In genomic region chr11:1847941-1848639, GRCh38 we compare ENCODE assay signal across 28 cellular contexts. TPM values are rescaled to one million over a fixed set of nuclear protein-coding genes. Genes with fewer than 3 reads are reported as not detected.
DNase-seq lines count a peak whose midpoint lies in the region; ATAC-seq, FAIRE-seq and TF ChIP-seq lines count a peak whose summit lies in the region.
"Had no signal": no experiment of that assay in that cellular context is flagged by ENCODE, and none has a peak within 500 bp of the region (broad histone marks: within the 10 kb centered on the region; RNA-seq: fewer than 3 reads in every experiment).

No MANE protein-coding gene starts in this region.

- no peak overlapping the region for H3K4me3 Mint-ChIP-seq in CD8-positive, alpha-beta T cell
- peak overlapping the region; percentile 7 for H3K4me3 Mint-ChIP-seq in natural killer cell treated with Interleukin-12 subunit alpha and Interleukin-12 subunit beta and Interleukin-15 and Interleukin-18, amount 100 ng/mL, for 72 hours
- no peak overlapping the region for H3K4me3 Mint-ChIP-seq in mesothelial cell of epicardium
- H3K4me3 Mint-ChIP-seq: type B pancreatic cell had no signal

- H3K27ac Mint-ChIP-seq in CD8-positive, alpha-beta T cell: peak overlapping the region; percentile 55
- no peak overlapping the region for H3K27ac Mint-ChIP-seq in natural killer cell treated with Interleukin-12 subunit alpha and Interleukin-12 subunit beta and Interleukin-15 and Interleukin-18, amount 100 ng/mL, for 72 hours
- no peak overlapping the region for H3K27ac Mint-ChIP-seq in mesothelial cell of epicardium
- H3K27ac Mint-ChIP-seq: type B pancreatic cell had no signal

- BruUV-seq in K562 (replicated peaks; lab: Mats Ljungman, UMichigan): no TSS peak

- peaks cover 0 to 8% (median 0%) of the 10 kb centered on the region in 11 experiments; a peak in 3 of 22 replicates for H3K27me3 ChIP-seq in BLaER1 treated with 17β-estradiol and CSF1 and Interleukin-3, amounts not matched to agents 10 nM and 100 nM
- H3K27me3 ChIP-seq in CD8-positive, alpha-beta T cell (ENCODE audit: insufficient read depth, low read length): no peaks in the 10 kb centered on the region
- peaks cover 19 to 64% of the 10 kb centered on the region in 2 experiments; a peak in 4 of 5 replicates for H3K27me3 ChIP-seq in K562 (ENCODE audit: control insufficient read depth in 2 of 2, insufficient read depth in 2 of 2, low read length in 2 of 2)
- no peaks in the 10 kb centered on the region for H3K27me3 ChIP-seq in heart right ventricle
- H3K27me3 ChIP-seq: stomach had no signal

- no peaks in the 10 kb centered on the region for H3K79me2 ChIP-seq in K562 (ENCODE audit: control insufficient read depth, insufficient read depth, low read length)

- ATAC-seq in CD8-positive, alpha-beta T cell: no peak
- ATAC-seq in K562: no peak
- ATAC-seq in natural killer cell treated with Interleukin-12 subunit alpha and Interleukin-12 subunit beta and Interleukin-15 and Interleukin-18, amount 100 ng/mL, for 72 hours: no peak
- no peak for ATAC-seq in heart right ventricle
- ATAC-seq: esophagus mucosa, HCT116, Panc1 had no signal

- no peaks in the 10 kb centered on the region for H3K9me3 Mint-ChIP-seq in CD8-positive, alpha-beta T cell
- no peaks in the 10 kb centered on the region for H3K9me3 Mint-ChIP-seq in natural killer cell treated with Interleukin-12 subunit alpha and Interleukin-12 subunit beta and Interleukin-15 and Interleukin-18, amount 100 ng/mL, for 72 hours
- H3K9me3 Mint-ChIP-seq in mesothelial cell of epicardium: no peaks in the 10 kb centered on the region
- H3K9me3 Mint-ChIP-seq: type B pancreatic cell had no signal

- TF ChIP-seq RAD21 in K562 (CRISPR knock-in tag; conservative IDR thresholded peaks at IDR 0.05 in 1 of 2, IDR thresholded peaks at IDR 0.05 in 1 of 2): no peak

- no peaks in the 10 kb centered on the region for H3K9me3 ChIP-seq in BLaER1 treated with 17β-estradiol and CSF1 and Interleukin-3, amounts not matched to agents 10 nM and 100 nM (replicated peaks in 1 of 11)
- H3K9me3 ChIP-seq in CD8-positive, alpha-beta T cell (ENCODE audit: low read length): no peaks in the 10 kb centered on the region
- H3K9me3 ChIP-seq in K562 (replicated peaks; ENCODE audit: control insufficient read depth, insufficient read depth, low read depth, low read length) (no peaks in the 10 kb centered on the region), heart right ventricle (no peaks in the 10 kb centered on the region)
- H3K9me3 ChIP-seq: stomach had no signal

- H4K20me1 ChIP-seq in BLaER1 treated with 17β-estradiol and CSF1 and Interleukin-3, amounts not matched to agents 10 nM and 100 nM: peaks cover 0 to 25% (median 0%) of the 10 kb centered on the region in 11 experiments; a peak in 5 of 22 replicates
- H4K20me1 ChIP-seq in K562 (replicated peaks; ENCODE audit: control insufficient read depth, insufficient read depth, low read length): no peaks in the 10 kb centered on the region

- TF ChIP-seq EP300 in K562 (IDR thresholded peaks at IDR 0.05; ENCODE audit: low read length): no peak

- intact Hi-C loops in CD8-positive, alpha-beta T cell (cut with DNase I, micrococcal nuclease): no loop called here
- intact Hi-C loops in K562 (cut with micrococcal nuclease) (no loop called here), heart right ventricle (cut with DNase I) (no loop called here)

- in situ Hi-C loops in K562 (cut with MboI): no loop called here

- no peaks in the 10 kb centered on the region for H3K36me3 ChIP-seq in BLaER1 treated with 17β-estradiol and CSF1 and Interleukin-3, amounts not matched to agents 10 nM and 100 nM
- H3K36me3 ChIP-seq in CD8-positive, alpha-beta T cell (ENCODE audit: insufficient read depth, low read length): no peaks in the 10 kb centered on the region
- H3K36me3 ChIP-seq in K562 (ENCODE audit: control insufficient read depth, insufficient read depth, low read length): no peaks in the 10 kb centered on the region
- H3K36me3 ChIP-seq in heart right ventricle: no peaks in the 10 kb centered on the region
- H3K36me3 ChIP-seq: stomach had no signal

- peaks cover 85 to 100% (median 97%) of the 10 kb centered on the region in 10 experiments for H3K4me1 ChIP-seq in BLaER1 treated with 17β-estradiol and CSF1 and Interleukin-3, amounts not matched to agents 10 nM and 100 nM
- peaks cover 87% of the 10 kb centered on the region for H3K4me1 ChIP-seq in CD8-positive, alpha-beta T cell (ENCODE audit: insufficient read depth, low read length)
- H3K4me1 ChIP-seq in K562 (replicated peaks in 1 of 2; ENCODE audit: control insufficient read depth in 2 of 2, insufficient read depth in 2 of 2, low read length in 2 of 2) (peaks cover 9 to 42% of the 10 kb centered on the region in 2 experiments; a peak in 4 of 5 replicates), heart right ventricle (peaks cover 4 to 74% (median 20%) of the 10 kb centered on the region in 9 donors)

- no peak overlapping the region for H2AFZ ChIP-seq in K562 (ENCODE audit: low read depth, low read length)

- peaks cover 3% of the 10 kb centered on the region for H3K36me3 Mint-ChIP-seq in CD8-positive, alpha-beta T cell
- no peaks in the 10 kb centered on the region for H3K36me3 Mint-ChIP-seq in natural killer cell treated with Interleukin-12 subunit alpha and Interleukin-12 subunit beta and Interleukin-15 and Interleukin-18, amount 100 ng/mL, for 72 hours
- H3K36me3 Mint-ChIP-seq in mesothelial cell of epicardium: no peaks in the 10 kb centered on the region
- H3K36me3 Mint-ChIP-seq: type B pancreatic cell had no signal

- peak overlapping the region; percentile 89 to 100 (median 99); a peak in 19 of 22 replicates for H3K4me2 ChIP-seq in BLaER1 treated with 17β-estradiol and CSF1 and Interleukin-3, amounts not matched to agents 10 nM and 100 nM
- H3K4me2 ChIP-seq in K562 (ENCODE audit: insufficient read depth, low read length): no peak overlapping the region
- H3K4me2 ChIP-seq: smooth muscle cell had no signal

- no peaks in the 10 kb centered on the region for H3K27me3 Mint-ChIP-seq in CD8-positive, alpha-beta T cell (ENCODE audit: low read depth)
- H3K27me3 Mint-ChIP-seq in natural killer cell treated with Interleukin-12 subunit alpha and Interleukin-12 subunit beta and Interleukin-15 and Interleukin-18, amount 100 ng/mL, for 72 hours: peaks cover 0 to 6% of the 10 kb centered on the region in 2 donors
- H3K27me3 Mint-ChIP-seq in mesothelial cell of epicardium (ENCODE audit: low read depth): peaks cover 1% of the 10 kb centered on the region

- H3K4me1 Mint-ChIP-seq in CD8-positive, alpha-beta T cell (ENCODE audit: low read depth): peaks cover 80% of the 10 kb centered on the region
- H3K4me1 Mint-ChIP-seq in natural killer cell treated with Interleukin-12 subunit alpha and Interleukin-12 subunit beta and Interleukin-15 and Interleukin-18, amount 100 ng/mL, for 72 hours (ENCODE audit: low read depth in 2 of 2): peaks cover 51 to 68% of the 10 kb centered on the region in 2 donors
- peaks cover 19% of the 10 kb centered on the region for H3K4me1 Mint-ChIP-seq in mesothelial cell of epicardium

- H3K9me1 ChIP-seq in K562 (ENCODE audit: control insufficient read depth, insufficient read depth, low read length): no peaks in the 10 kb centered on the region

- no peak for TF ChIP-seq CTCF in CD8-positive, alpha-beta T cell (IDR thresholded peaks at IDR 0.05)
- no peak for TF ChIP-seq CTCF in K562 (IDR thresholded peaks at IDR 0.05 in 2 of 3, conservative IDR thresholded peaks at IDR 0.05 in 1 of 3; ENCODE audit: insufficient read depth in 2 of 3, low read depth in 1 of 3, low read length in 3 of 3)
- TF ChIP-seq CTCF in D721Med (IDR thresholded peaks at IDR 0.05; ENCODE audit: insufficient read depth, missing control alignments): no peak
- TF ChIP-seq CTCF in heart right ventricle (IDR thresholded peaks at IDR 0.05): no peak
- no peak for TF ChIP-seq CTCF in mesothelial cell of epicardium (IDR thresholded peaks at IDR 0.05; ENCODE audit: unreplicated experiment)

- peak overlapping the region in 7 of 11 experiments; percentile 4 to 93 (median 31); a peak in 9 of 22 replicates for H3K27ac ChIP-seq in BLaER1 treated with 17β-estradiol and CSF1 and Interleukin-3, amounts not matched to agents 10 nM and 100 nM
- no peak overlapping the region for H3K27ac ChIP-seq in CD8-positive, alpha-beta T cell (ENCODE audit: low read depth, low read length)
- H3K27ac ChIP-seq in K562 (ENCODE audit: extremely low read depth, low read depth, low read length) (no peak overlapping the region), heart right ventricle (no peak overlapping the region)
- H3K27ac ChIP-seq: stomach had no signal

- H3K9ac ChIP-seq in BLaER1 treated with 17β-estradiol and CSF1 and Interleukin-3, amounts not matched to agents 10 nM and 100 nM: peak overlapping the region in 3 of 11 experiments; percentile 15 to 36 (median 17); a peak in 4 of 22 replicates
- H3K9ac ChIP-seq in K562 (ENCODE audit: insufficient read depth in 1 of 2, low read depth in 2 of 2, low read length in 2 of 2): no peak overlapping the region

- no peak overlapping the region for H3K4me3 ChIP-seq in BLaER1 treated with 17β-estradiol and CSF1 and Interleukin-3, amounts not matched to agents 10 nM and 100 nM
- H3K4me3 ChIP-seq in CD8-positive, alpha-beta T cell (ENCODE audit: low read depth, low read length): no peak overlapping the region
- no peak overlapping the region for H3K4me3 ChIP-seq in K562
- H3K4me3 ChIP-seq in heart right ventricle: no peak overlapping the region
- H3K4me3 ChIP-seq: smooth muscle cell, stomach had no signal

- FAIRE-seq in K562 (lab: Jason Lieb, UNC): no peak
- FAIRE-seq in D721Med (lab: Jason Lieb, UNC): no peak
- FAIRE-seq: GM18507 had no signal

- no peak for TF ChIP-seq POLR2A in K562 (conservative IDR thresholded peaks at IDR 0.05)

- 4% methylated on average over 17 of the region's 18 CpGs for WGBS in K562 (ENCODE audit: insufficient coverage, low coverage, missing lambda C conversion rate)
- 89 to 91% methylated on average over 18 of the region's 18 CpGs for WGBS in heart right ventricle, 2 donors

- CTCF ChIA-PET in CD8-positive, alpha-beta T cell (lab: Charles Lee): interaction anchor here (0.9 to 3.9 kb wide), 8 partner anchors 10 to 303 kb away, joined by 3 to 19 read pairs (median 9); partner anchors contain the start of genes SYT8 and TNNI2
- CTCF ChIA-PET in K562 (lab: Yijun Ruan, JAX; ENCODE audit: low intra/inter-chr PET ratio): no interaction called here

- POLR2A ChIA-PET in CD8-positive, alpha-beta T cell (lab: Charles Lee): interaction anchor here (1.1 kb wide), 1 partner anchor 17 kb away, joined by 7 read pairs; no protein-coding TSS in a partner anchor
- POLR2A ChIA-PET in K562 (lab: Yijun Ruan, JAX): interaction anchor here (0.8 to 1.2 kb wide), 3 partner anchors 12 to 154 kb away, joined by 3 read pairs; no protein-coding TSS in a partner anchor

- no peak for DNase-seq in CD8-positive, alpha-beta T cell
- DNase-seq in K562 (ENCODE audit: extremely low read depth in 1 of 4, low spot score in 3 of 4): no peak
- DNase-seq in natural killer cell treated with Interleukin-12 subunit alpha and Interleukin-12 subunit beta and Interleukin-15 and Interleukin-18, amount 100 ng/mL, for 72 hours (ENCODE audit: low spot score): no peak
- DNase-seq in D721Med (ENCODE audit: insufficient read length, low spot score): no peak
- no peak for DNase-seq in heart right ventricle
- DNase-seq in mesothelial cell of epicardium (ENCODE audit: low spot score in 2 of 2, unreplicated experiment in 2 of 2): no peak
- DNase-seq in putamen (ENCODE audit: low spot score): no peak
- DNase-seq: activated CD4-positive, alpha-beta T cell treated with anti-CD3 and anti-CD28 coated beads for 1 hour; activated CD8-positive, alpha-beta memory T cell treated with anti-CD3 and anti-CD28 coated beads, Interleukin-2, amount 50 U/mL, for 4 hours; activated naive CD4-positive, alpha-beta T cell; aorta; effector CD4-positive, alpha-beta T cell; NCI-H1417; NCI-H2107; NCI-H510A; NK-92 treated with Interleukin-12 subunit alpha and Interleukin-12 subunit beta, amount 100 ng/mL, for 24 hours; stimulated activated CD4-positive, alpha-beta T cell treated with anti-CD3 and anti-CD28 coated beads, Interleukin-4, amount 100 ng/mL, for 24 hours; stomach had no signal

RNA-seq across cellular contexts. Expression of gene LSP1, which starts 4.8 kb away (rescaled TPM):
- 100 to 1,000 TPM; 190 to 191 TPM for total RNA-seq in CD8-positive, alpha-beta T cell
- total RNA-seq in K562 (2011; cell fraction: chromatin; rRNA removed; ENCODE audit: low replicate concordance): 0.23 TPM in 1 of 2 replicates, not detected in the other
- total RNA-seq in K562 (2011; cell fraction: nucleolus; rRNA removed): not detected in 2 replicates
- not detected in 2 replicates for total RNA-seq in K562 (2011; cell fraction: nucleoplasm; rRNA removed)
- total RNA-seq in K562 (2014; rRNA removed): 0.08 and 1.2 TPM in 2 replicates
- total RNA-seq in K562 (2014; rRNA removed; fragmentation: Illumina TruSeq; extraction: Trizol): not detected in 2 replicates
- total RNA-seq in K562 (2015; rRNA removed; fragmentation: Illumina TruSeq; extraction: Trizol): 0.65 TPM in 1 of 2 replicates, not detected in the other
- 0.73 and 1.1 TPM in 2 replicates for total RNA-seq in K562 (2021)
- 0.28 and 0.45 TPM in 2 replicates for polyA plus RNA-seq in K562 (2011; rRNA removed)
- 0.28 and 0.37 TPM in 2 replicates for polyA plus RNA-seq in K562 (2011; cell fraction: cytosol; rRNA removed)
- 0.26 and 0.60 TPM in 2 replicates for polyA plus RNA-seq in K562 (2011; cell fraction: nucleus; rRNA removed)
- polyA plus RNA-seq in K562 (2012): 0.05 and 0.57 TPM in 2 replicates
- 2.9 TPM in 1 of 2 replicates, not detected in the other for polyA plus RNA-seq in K562 (2014; fragmentation: Illumina TruSeq; extraction: Trizol)
- under 1 TPM in 1 of 2 experiments, not detected in 1; 0.38 TPM for polyA plus RNA-seq in K562 (2014; fragmentation: Nextera tagmentation; extraction: Ambion mirVana)
- 0.08 TPM in 1 of 2 replicates, not detected in the other for polyA plus RNA-seq in K562 (2014; rRNA removed)
- 0.15 TPM in 1 of 2 replicates, not detected in the other for polyA minus RNA-seq in K562 (2011; rRNA and poly(A)+ RNA removed)
- polyA minus RNA-seq in K562 (2011; cell fraction: cytosol; rRNA and poly(A)+ RNA removed): not detected in 2 replicates
- polyA minus RNA-seq in K562 (2011; cell fraction: nucleus; rRNA and poly(A)+ RNA removed): 0.11 TPM in 1 of 2 replicates, not detected in the other
- total RNA-seq in natural killer cell treated with Interleukin-12 subunit alpha and Interleukin-12 subunit beta and Interleukin-15 and Interleukin-18, amount 100 ng/mL, for 72 hours: 100 to 1,000 TPM; 240 to 358 TPM
- total RNA-seq in heart right ventricle: 10 to 100 TPM; 16.0 to 57.2 (median 20.8) TPM
- polyA plus RNA-seq in heart right ventricle: 10 to 100 TPM; 21.3 to 21.5 TPM
- total RNA-seq in mesothelial cell of epicardium: 4.9 to 5.2 TPM (median 4.9 TPM) in 3 replicates
- total RNA-seq: SK-MEL-5 had no signal
- polyA plus RNA-seq: neural cell had no signal

RNA-seq across cellular contexts. Expression of gene TNNI2, which starts 9.3 kb away (rescaled TPM):
- total RNA-seq in CD8-positive, alpha-beta T cell: under 1 TPM in 1 of 2 experiments, not detected in 1; 0.60 TPM
- not detected in 2 replicates for total RNA-seq in K562 (2011; cell fraction: chromatin; rRNA removed; ENCODE audit: low replicate concordance)
- total RNA-seq in K562 (2011; cell fraction: nucleolus; rRNA removed): not detected in 2 replicates
- total RNA-seq in K562 (2011; cell fraction: nucleoplasm; rRNA removed): not detected in 2 replicates
- total RNA-seq in K562 (2014; rRNA removed) (not detected in 2 replicates), K562 (2014; rRNA removed; fragmentation: Illumina TruSeq; extraction: Trizol) (not detected in 2 replicates), K562 (2015; rRNA removed; fragmentation: Illumina TruSeq; extraction: Trizol) (not detected in 2 replicates), K562 (2021) (not detected in 2 replicates), heart right ventricle (under 1 TPM in 3 of 10 donors, not detected in 7; 0.36 to 0.55 (median 0.46) TPM), mesothelial cell of epicardium (0.59 to 1.3 TPM in 2 of 3 replicates, not detected in the other)
- polyA plus RNA-seq in K562 (2011; rRNA removed) (not detected in 2 replicates), K562 (2014; fragmentation: Illumina TruSeq; extraction: Trizol) (not detected in 2 replicates), K562 (2014; fragmentation: Nextera tagmentation; extraction: Ambion mirVana) (not detected), K562 (2014; rRNA removed) (not detected in 2 replicates), heart right ventricle (1 to 10 TPM in 1 of 2 donors, under 1 TPM in 1; 0.71 to 1.2 TPM)
- 0.13 TPM in 1 of 2 replicates, not detected in the other for polyA plus RNA-seq in K562 (2011; cell fraction: cytosol; rRNA removed)
- 0.32 TPM in 1 of 2 replicates, not detected in the other for polyA plus RNA-seq in K562 (2011; cell fraction: nucleus; rRNA removed)
- not detected in 2 replicates for polyA plus RNA-seq in K562 (2012)
- not detected in 2 replicates for polyA minus RNA-seq in K562 (2011; rRNA and poly(A)+ RNA removed)
- polyA minus RNA-seq in K562 (2011; cell fraction: cytosol; rRNA and poly(A)+ RNA removed): not detected in 2 replicates
- polyA minus RNA-seq in K562 (2011; cell fraction: nucleus; rRNA and poly(A)+ RNA removed): not detected in 2 replicates
- total RNA-seq in natural killer cell treated with Interleukin-12 subunit alpha and Interleukin-12 subunit beta and Interleukin-15 and Interleukin-18, amount 100 ng/mL, for 72 hours: 1 to 10 TPM in 1 of 2 donors, not detected in 1; 1.4 TPM
- total RNA-seq: M059J, SK-MEL-5 had no signal
- polyA plus RNA-seq: neural cell had no signal

RNA-seq across cellular contexts. Expression of gene SYT8, which starts 13.3 kb away (rescaled TPM):
- not detected for total RNA-seq in CD8-positive, alpha-beta T cell
- not detected in 2 replicates for total RNA-seq in K562 (2011; cell fraction: chromatin; rRNA removed; ENCODE audit: low replicate concordance)
- not detected in 2 replicates for total RNA-seq in K562 (2011; cell fraction: nucleolus; rRNA removed)
- total RNA-seq in K562 (2011; cell fraction: nucleoplasm; rRNA removed): not detected in 2 replicates
- total RNA-seq in K562 (2014; rRNA removed) (not detected in 2 replicates), K562 (2014; rRNA removed; fragmentation: Illumina TruSeq; extraction: Trizol) (not detected in 2 replicates), K562 (2015; rRNA removed; fragmentation: Illumina TruSeq; extraction: Trizol) (not detected in 2 replicates), K562 (2021) (not detected in 2 replicates), heart right ventricle (not detected), mesothelial cell of epicardium (1.2 to 2.1 TPM (median 1.9 TPM) in 3 replicates)
- polyA plus RNA-seq in K562 (2011; rRNA removed) (not detected in 2 replicates), K562 (2014; fragmentation: Illumina TruSeq; extraction: Trizol) (not detected in 2 replicates), K562 (2014; fragmentation: Nextera tagmentation; extraction: Ambion mirVana) (not detected), K562 (2014; rRNA removed) (not detected in 2 replicates), heart right ventricle (not detected)
- not detected in 2 replicates for polyA plus RNA-seq in K562 (2011; cell fraction: cytosol; rRNA removed)
- not detected in 2 replicates for polyA plus RNA-seq in K562 (2011; cell fraction: nucleus; rRNA removed)
- not detected in 2 replicates for polyA plus RNA-seq in K562 (2012)
- polyA minus RNA-seq in K562 (2011; rRNA and poly(A)+ RNA removed): not detected in 2 replicates
- not detected in 2 replicates for polyA minus RNA-seq in K562 (2011; cell fraction: cytosol; rRNA and poly(A)+ RNA removed)
- polyA minus RNA-seq in K562 (2011; cell fraction: nucleus; rRNA and poly(A)+ RNA removed): not detected in 2 replicates
- not detected for total RNA-seq in natural killer cell treated with Interleukin-12 subunit alpha and Interleukin-12 subunit beta and Interleukin-15 and Interleukin-18, amount 100 ng/mL, for 72 hours
- total RNA-seq: M059J, SK-MEL-5 had no signal
- polyA plus RNA-seq: neural cell had no signal

RNA-seq across cellular contexts. Expression of gene PRR33, which starts 43.6 kb away (rescaled TPM):
- total RNA-seq in CD8-positive, alpha-beta T cell: not detected
- total RNA-seq in K562 (2011; cell fraction: chromatin; rRNA removed; ENCODE audit: low replicate concordance): not detected in 2 replicates
- not detected in 2 replicates for total RNA-seq in K562 (2011; cell fraction: nucleolus; rRNA removed)
- total RNA-seq in K562 (2011; cell fraction: nucleoplasm; rRNA removed): not detected in 2 replicates
- total RNA-seq in K562 (2014; rRNA removed) (not detected in 2 replicates), K562 (2014; rRNA removed; fragmentation: Illumina TruSeq; extraction: Trizol) (not detected in 2 replicates), K562 (2015; rRNA removed; fragmentation: Illumina TruSeq; extraction: Trizol) (not detected in 2 replicates), K562 (2021) (not detected in 2 replicates), heart right ventricle (1 to 10 TPM; 2.3 to 4.9 (median 3.5) TPM), mesothelial cell of epicardium (not detected in 3 replicates)
- polyA plus RNA-seq in K562 (2011; rRNA removed) (not detected in 2 replicates), K562 (2014; fragmentation: Illumina TruSeq; extraction: Trizol) (not detected in 2 replicates), K562 (2014; fragmentation: Nextera tagmentation; extraction: Ambion mirVana) (not detected), K562 (2014; rRNA removed) (not detected in 2 replicates), heart right ventricle (1 to 10 TPM in 1 of 2 donors, under 1 TPM in 1; 0.09 to 6.5 TPM)
- polyA plus RNA-seq in K562 (2011; cell fraction: cytosol; rRNA removed): not detected in 2 replicates
- not detected in 2 replicates for polyA plus RNA-seq in K562 (2011; cell fraction: nucleus; rRNA removed)
- polyA plus RNA-seq in K562 (2012): not detected in 2 replicates
- not detected in 2 replicates for polyA minus RNA-seq in K562 (2011; rRNA and poly(A)+ RNA removed)
- not detected in 2 replicates for polyA minus RNA-seq in K562 (2011; cell fraction: cytosol; rRNA and poly(A)+ RNA removed)
- polyA minus RNA-seq in K562 (2011; cell fraction: nucleus; rRNA and poly(A)+ RNA removed): not detected in 2 replicates
- total RNA-seq in natural killer cell treated with Interleukin-12 subunit alpha and Interleukin-12 subunit beta and Interleukin-15 and Interleukin-18, amount 100 ng/mL, for 72 hours: not detected
- total RNA-seq: aorta, esophagus mucosa, M059J, SK-MEL-5, smooth muscle cell, stomach had no signal
- polyA plus RNA-seq: aorta, neural cell, smooth muscle cell had no signal

Comparison
In these comparisons a context has a peak if more than half of its experiments do, and no peak if none do; other contexts are left out.
1. H3K27ac ChIP-seq: peak in BLaER1 treated with 17β-estradiol and CSF1 and Interleukin-3, amounts not matched to agents 10 nM and 100 nM (7 of 11); none in CD8-positive, alpha-beta T cell (single experiment), K562 (single experiment) and heart right ventricle (0 of 10).